Comparison of ENCODE assay signal across 8 cellular contexts in genomic region chr1:201740086-201740541, GRCh38.
DNase-seq lines count a peak whose midpoint lies in the region; ATAC-seq and TF ChIP-seq lines count a peak whose summit lies in the region.

No MANE protein-coding gene starts in this region.

- TF ChIP-seq POLR2A in ovary (IDR thresholded peaks at IDR 0.05), result no peak

- no peaks in the 10 kb centered on the region for H3K4me1 Mint-ChIP-seq in Caco-2 (ENCODE audit: low read depth, unreplicated experiment)

- H3K27ac Mint-ChIP-seq in Caco-2 (ENCODE audit: unreplicated experiment), result no peak overlapping the region

- CTCF ChIA-PET in Caco-2 (lab: Charles Lee) (interaction anchor here (1.5 to 1.8 kb wide), 3 partner anchors 30 to 55 kb away, joined by 4 to 12 read pairs (median 6); no protein-coding TSS in a partner anchor), PC-9 (lab: Charles Lee) (interaction anchor here (0.6 to 1.3 kb wide), 3 partner anchors 31 to 363 kb away, joined by 3 to 5 read pairs (median 5); no protein-coding TSS in a partner anchor)

- peak overlapping the region; percentile 76 for H3K4me3 ChIP-seq in Caco-2 (ENCODE audit: low read depth, low read length)
- peak overlapping the region; percentile 68 for H3K4me3 ChIP-seq in PC-9
- H3K4me3 ChIP-seq in fibroblast of mammary gland (ENCODE audit: control insufficient read depth, low read depth, low read length), result peak overlapping the region; percentile 45
- H3K4me3 ChIP-seq in ovary, result peak overlapping the region; percentile 72

- H3K27ac ChIP-seq in PC-9 (no peak overlapping the region), ovary (peak overlapping the region; percentile 18 to 57)

- peak overlapping the region; percentile 79 for H2AFZ ChIP-seq in PC-9

- H4K20me1 ChIP-seq in PC-9 (ENCODE audit: insufficient read depth), result no peaks in the 10 kb centered on the region

- intact Hi-C loops in Caco-2 (cut with micrococcal nuclease; ENCODE audit: unreplicated experiment), result no loop called here
- intact Hi-C loops in PC-9 (cut with micrococcal nuclease; ENCODE audit: unreplicated experiment), result loop anchor here (1.0 to 2.0 kb wide), 2 partner anchors 8 to 53 kb away; no protein-coding TSS in a partner anchor
- intact Hi-C loops in ovary (cut with DNase I), result no loop called here

- no peaks in the 10 kb centered on the region for H3K9me3 ChIP-seq in Caco-2
- H3K9me3 ChIP-seq in PC-9 (ENCODE audit: insufficient read depth, low read depth), result no peaks in the 10 kb centered on the region
- H3K9me3 ChIP-seq in ovary, result no peaks in the 10 kb centered on the region

- peak overlapping the region; percentile 95 for H3K4me2 ChIP-seq in PC-9

- peak overlapping the region; percentile 65 for H3K4me3 Mint-ChIP-seq in Caco-2 (ENCODE audit: unreplicated experiment)

- no peak for TF ChIP-seq EP300 in ovary (IDR thresholded peaks at IDR 0.05)

- POLR2A ChIA-PET in Caco-2 (lab: Charles Lee) (no interaction called here), PC-9 (lab: Charles Lee; ENCODE audit: unreplicated experiment) (interaction anchor here (0.6 to 1.0 kb wide), 4 partner anchors 26 to 53 kb away, joined by 3 to 8 read pairs (median 4); no protein-coding TSS in a partner anchor)

- peaks cover 11% of the 10 kb centered on the region; the same call in 1 of the 2 replicates for H3F3A ChIP-seq in PC-9 (ENCODE audit: insufficient read depth, low read depth)

- H3K4me1 ChIP-seq in Caco-2 (peaks cover 4% of the 10 kb centered on the region; the same call in 1 of the 2 replicates), PC-9 (replicated peaks; ENCODE audit: insufficient read depth) (peaks cover 28% of the 10 kb centered on the region), ovary (ENCODE audit: insufficient read depth) (peaks cover 6% of the 10 kb centered on the region)

- no peaks in the 10 kb centered on the region for H3K36me3 Mint-ChIP-seq in Caco-2 (ENCODE audit: insufficient read depth, unreplicated experiment)

- no peaks in the 10 kb centered on the region; the same call in 1 of the 2 replicates for H3K27me3 ChIP-seq in Caco-2 (replicated peaks; ENCODE audit: control insufficient read depth, insufficient read depth, low read length)
- no peaks in the 10 kb centered on the region for H3K27me3 ChIP-seq in PC-9 (ENCODE audit: insufficient read depth, low read depth)
- H3K27me3 ChIP-seq in ovary, result no peaks in the 10 kb centered on the region

- no peaks in the 10 kb centered on the region for H3K9me2 ChIP-seq in PC-9 (ENCODE audit: insufficient read depth)

- in situ Hi-C loops in ACHN (cut with HindIII; ENCODE audit: low pct_ligation_motif_present, low pct_unique_long_range_greater_than_20kb, low sequenced_read_pairs), result no loop called here

- DNase-seq in Caco-2 (no peak), PC-9 (no peak), fibroblast of mammary gland (ENCODE audit: low read depth) (no peak), ovary (peak in 2 of 5 donors; percentile 35 to 50), ACHN (no peak), NCI-H526 treated with DMSO at 0.1 percent for 48 hours (lab: John Stamatoyannopoulos, UW) (no peak), dedifferentiated amniotic fluid mesenchymal stem cell (ENCODE audit: extremely low spot score) (no peak)

- 1 to 2% (median 2%) methylated on average over 22 to 29 of the region's 29 CpGs for WGBS in ovary, 3 donors

- 0 out of 2 replicates have a peak, but pooled peaks cover 6% of the 10 kb centered on the region for H3K79me2 ChIP-seq in PC-9 (ENCODE audit: low read depth)

- H3K27me3 Mint-ChIP-seq in Caco-2 (ENCODE audit: insufficient read depth, unreplicated experiment), result peaks cover 8% of the 10 kb centered on the region

- TF ChIP-seq CTCF in Caco-2 (IDR thresholded peaks at IDR 0.05; ENCODE audit: insufficient read depth in 1 of 2, low read depth in 1 of 2, low read length in 1 of 2, severe bottlenecking in 1 of 2, unreplicated experiment in 1 of 2), result no peak
- TF ChIP-seq CTCF in PC-9 (conservative IDR thresholded peaks at IDR 0.05), result no peak
- TF ChIP-seq CTCF in fibroblast of mammary gland (conservative IDR thresholded peaks at IDR 0.05; ENCODE audit: control insufficient read depth, insufficient read depth, low read depth, low read length), result no peak
- TF ChIP-seq CTCF in ovary (IDR thresholded peaks at IDR 0.05), result no peak

- no peaks in the 10 kb centered on the region for H3K9me3 Mint-ChIP-seq in Caco-2 (ENCODE audit: unreplicated experiment)

- BruUV-seq in Caco-2 (replicated peaks; lab: Mats Ljungman, UMichigan) (no TSS peak), PC-9 (replicated peaks; lab: Mats Ljungman, UMichigan) (no TSS peak)

- ATAC-seq in GM18907 (IDR thresholded peaks at IDR 0.05; ENCODE audit: unreplicated experiment), result no peak

- H3K36me3 ChIP-seq in Caco-2 (ENCODE audit: control insufficient read depth, insufficient read depth, low read length) (no peaks in the 10 kb centered on the region), PC-9 (ENCODE audit: low read depth) (no peaks in the 10 kb centered on the region), ovary (no peaks in the 10 kb centered on the region)
